ENCODE assay signal across 8 cellular contexts in the genomic region with DNA sequence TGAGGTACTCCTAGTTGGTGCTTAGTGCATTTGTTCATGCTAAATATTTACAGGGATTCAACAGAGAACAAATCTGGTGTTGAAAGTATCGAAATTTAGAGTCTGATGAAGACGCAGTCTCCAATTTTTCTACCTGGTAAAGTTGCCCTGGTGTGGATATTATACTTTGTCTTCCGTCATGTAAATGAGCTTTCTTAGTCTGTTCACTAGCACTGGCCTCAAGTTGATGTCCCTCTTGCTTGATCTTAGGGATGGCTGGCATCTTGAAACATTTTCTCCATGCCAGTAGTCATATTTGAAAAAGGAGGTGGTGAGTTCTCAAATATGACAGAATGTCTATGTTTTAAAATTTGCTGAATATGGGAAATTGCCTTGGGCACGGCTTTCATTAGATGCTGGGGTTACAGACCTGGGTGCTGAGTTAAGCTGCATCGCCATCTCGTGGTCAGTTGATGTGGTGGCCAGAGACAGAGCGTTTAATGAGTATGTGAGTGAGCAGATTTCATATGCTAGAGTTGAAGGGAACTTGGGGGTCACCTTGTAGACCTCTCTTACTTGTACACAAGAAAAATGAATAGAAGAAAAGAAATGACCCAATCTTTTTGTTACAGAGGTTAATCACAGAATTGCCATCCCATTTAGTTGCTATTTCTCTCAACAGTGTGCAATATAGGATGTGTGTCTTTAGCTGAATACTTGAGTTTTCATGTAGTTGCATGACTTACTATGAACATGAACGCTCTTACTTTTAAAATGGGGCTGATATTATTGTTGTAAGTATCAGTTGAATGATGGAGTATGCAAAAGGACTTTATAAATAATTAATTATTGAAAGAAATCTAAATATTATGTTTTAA.
DNase-seq lines count a peak whose midpoint lies in the region; ATAC-seq and TF ChIP-seq lines count a peak whose summit lies in the region.

No MANE protein-coding gene starts in this region.

- peaks cover 3% of the 10 kb centered on the region for H3K4me1 Mint-ChIP-seq in glutamatergic neuron (ENCODE audit: low read depth, unreplicated experiment)

- H3K9me3 Mint-ChIP-seq in glutamatergic neuron (ENCODE audit: unreplicated experiment): no peaks in the 10 kb centered on the region

- no peaks in the 10 kb centered on the region for H3K4me1 ChIP-seq in parathyroid adenoma

- no peaks in the 10 kb centered on the region for H3K79me2 ChIP-seq in parathyroid adenoma

- no peak overlapping the region for H3K4me3 Mint-ChIP-seq in glutamatergic neuron (ENCODE audit: unreplicated experiment)

- peak; percentile 87 for ATAC-seq in GM21528 (IDR thresholded peaks at IDR 0.05; ENCODE audit: low FRiP score, unreplicated experiment)

- H3K27ac Mint-ChIP-seq in glutamatergic neuron (ENCODE audit: unreplicated experiment): peak overlapping the region; percentile 57

- no peak overlapping the region for H3K4me2 ChIP-seq in parathyroid adenoma (ENCODE audit: low read length)

- no peak overlapping the region for H3K27ac ChIP-seq in parathyroid adenoma

- H3K9ac ChIP-seq in parathyroid adenoma: no peak overlapping the region

- peak; percentile 70 for TF ChIP-seq CTCF in glutamatergic neuron (IDR thresholded peaks at IDR 0.05; ENCODE audit: partially characterized antibody, unreplicated experiment)
- TF ChIP-seq CTCF in parathyroid adenoma (IDR thresholded peaks at IDR 0.05): peak; percentile 76

- no peaks in the 10 kb centered on the region for H3K27me3 Mint-ChIP-seq in glutamatergic neuron (ENCODE audit: unreplicated experiment)

- no peaks in the 10 kb centered on the region for H3K36me3 Mint-ChIP-seq in glutamatergic neuron (ENCODE audit: unreplicated experiment)

- no peak overlapping the region for H3K4me3 ChIP-seq in parathyroid adenoma (ENCODE audit: low read depth, low read length)

- DNase-seq in ELR (ENCODE audit: low read depth): peak; percentile 74
- peak; percentile 85 for DNase-seq in HT-29 (ENCODE audit: low spot score)
- DNase-seq in OCI-M1 (lab: John Stamatoyannopoulos, UW): peak; percentile 69
- peak; percentile 36 for DNase-seq in activated naive CD4-positive, alpha-beta T cell treated with anti-CD3 and anti-CD28 coated beads, Interleukin-2, amount 50 U/mL, for 16 hours
- DNase-seq in glutamatergic neuron: peak; percentile 72
- DNase-seq in DMS79 (lab: John Stamatoyannopoulos, UW): no peak

- no peaks in the 10 kb centered on the region for H3K36me3 ChIP-seq in parathyroid adenoma (ENCODE audit: control insufficient read depth, insufficient read depth, low read length)

- no peak overlapping the region for H2AFZ ChIP-seq in parathyroid adenoma

- H3K27me3 ChIP-seq in parathyroid adenoma (ENCODE audit: control insufficient read depth, insufficient read depth, low read length): no peaks in the 10 kb centered on the region

- no peaks in the 10 kb centered on the region for H3K9me3 ChIP-seq in parathyroid adenoma (ENCODE audit: control insufficient read depth, low read length)
